ENCODE assay signal across 24 cellular contexts in genomic region chr3:153830552-153830951, GRCh38.
"Had no signal": no experiment of that assay in that cellular context is flagged by ENCODE, and none has a peak within 500 bp of the region (broad histone marks: within the 10 kb centered on the region; RNA-seq: fewer than 3 reads in every experiment).

No MANE protein-coding gene starts in this region.

- ATAC-seq: left colon; mucosa of descending colon; naive thymus-derived CD8-positive, alpha-beta T cell; psoas muscle; sciatic nerve; stimulated activated memory B cell treated with anti-CD40 and anti-IgM and Interleukin-4, amounts not matched to agents 10 μg/mL and 1 μg/mL and 100 μg/mL, for 72 hours; upper lobe of right lung had no signal

- H3K9me3 ChIP-seq: esophagus squamous epithelium, mucosa of descending colon, neutrophil, psoas muscle, spleen, testis, upper lobe of right lung, vagina had no signal

- H3K4me3 Mint-ChIP-seq: naive thymus-derived CD8-positive, alpha-beta T cell; stimulated activated memory B cell treated with anti-CD40 and anti-IgM and Interleukin-4, amounts not matched to agents 10 μg/mL and 1 μg/mL and 100 μg/mL, for 72 hours; stimulated activated naive CD8-positive, alpha-beta T cell treated with anti-CD3 and anti-CD28 coated beads, Interleukin-15, Interleukin-2, amounts not matched to agents 100 ng/mL and 50 ng/mL, for 24 hours had no signal

- H3K27ac ChIP-seq: dorsolateral prefrontal cortex, esophagus squamous epithelium, foreskin keratinocyte, hepatocyte, neutrophil, psoas muscle, spleen, testis, tibial nerve, upper lobe of right lung, vagina had no signal

- H3K27ac Mint-ChIP-seq: naive thymus-derived CD8-positive, alpha-beta T cell; stimulated activated memory B cell treated with anti-CD40 and anti-IgM and Interleukin-4, amounts not matched to agents 10 μg/mL and 1 μg/mL and 100 μg/mL, for 72 hours; stimulated activated naive CD8-positive, alpha-beta T cell treated with anti-CD3 and anti-CD28 coated beads, Interleukin-15, Interleukin-2, amounts not matched to agents 100 ng/mL and 50 ng/mL, for 24 hours had no signal

- H3K36me3 ChIP-seq: esophagus squamous epithelium, neutrophil, spleen, tibial nerve, upper lobe of right lung, vagina had no signal

- H3K4me1 ChIP-seq: esophagus squamous epithelium, psoas muscle, spleen, testis, tibial nerve, upper lobe of right lung, vagina had no signal

- H3K4me2 ChIP-seq: hepatocyte had no signal

- H3K27me3 Mint-ChIP-seq: stimulated activated memory B cell treated with anti-CD40 and anti-IgM and Interleukin-4, amounts not matched to agents 10 μg/mL and 1 μg/mL and 100 μg/mL, for 72 hours; stimulated activated naive CD8-positive, alpha-beta T cell treated with anti-CD3 and anti-CD28 coated beads, Interleukin-15, Interleukin-2, amounts not matched to agents 100 ng/mL and 50 ng/mL, for 24 hours had no signal

- H3K79me2 ChIP-seq: hepatocyte had no signal

- H2AFZ ChIP-seq: hepatocyte had no signal

- H3K4me3 ChIP-seq: dorsolateral prefrontal cortex, esophagus squamous epithelium, hepatocyte, mucosa of descending colon, psoas muscle, spleen, testis, tibial nerve, upper lobe of right lung, vagina had no signal

- H3K4me1 Mint-ChIP-seq: stimulated activated memory B cell treated with anti-CD40 and anti-IgM and Interleukin-4, amounts not matched to agents 10 μg/mL and 1 μg/mL and 100 μg/mL, for 72 hours had no signal

- H3K36me3 Mint-ChIP-seq: naive thymus-derived CD8-positive, alpha-beta T cell; stimulated activated memory B cell treated with anti-CD40 and anti-IgM and Interleukin-4, amounts not matched to agents 10 μg/mL and 1 μg/mL and 100 μg/mL, for 72 hours had no signal

- H3K27me3 ChIP-seq: dorsolateral prefrontal cortex, esophagus squamous epithelium, foreskin keratinocyte, hepatocyte, neutrophil, spleen, testis, tibial nerve, upper lobe of right lung, vagina had no signal

- H3K9me3 Mint-ChIP-seq: stimulated activated naive CD8-positive, alpha-beta T cell treated with anti-CD3 and anti-CD28 coated beads, Interleukin-15, Interleukin-2, amounts not matched to agents 100 ng/mL and 50 ng/mL, for 24 hours had no signal

- DNase-seq: cortex of kidney; dorsolateral prefrontal cortex; effector CD8-positive, alpha-beta T cell; esophagus squamous epithelium; head of caudate nucleus; left colon; mucosa of descending colon; naive thymus-derived CD8-positive, alpha-beta T cell; psoas muscle; retina; spleen; stimulated activated CD4-positive, alpha-beta T cell treated with anti-CD3 and anti-CD28 coated beads, Interleukin-15, amount 100 ng/mL, for 24 hours; stimulated activated CD4-positive, alpha-beta T cell treated with anti-CD3 and anti-CD28 coated beads, Interleukin-1b, Interleukin-23, amount 100 ng/mL, for 48 hours; stimulated activated CD4-positive, alpha-beta T cell treated with anti-CD3 and anti-CD28 coated beads, Interleukin-4, amount 100 ng/mL, for 24 hours; testis; upper lobe of right lung had no signal
